Comparison of ENCODE assay signal across 16 cellular contexts in the genomic region with DNA sequence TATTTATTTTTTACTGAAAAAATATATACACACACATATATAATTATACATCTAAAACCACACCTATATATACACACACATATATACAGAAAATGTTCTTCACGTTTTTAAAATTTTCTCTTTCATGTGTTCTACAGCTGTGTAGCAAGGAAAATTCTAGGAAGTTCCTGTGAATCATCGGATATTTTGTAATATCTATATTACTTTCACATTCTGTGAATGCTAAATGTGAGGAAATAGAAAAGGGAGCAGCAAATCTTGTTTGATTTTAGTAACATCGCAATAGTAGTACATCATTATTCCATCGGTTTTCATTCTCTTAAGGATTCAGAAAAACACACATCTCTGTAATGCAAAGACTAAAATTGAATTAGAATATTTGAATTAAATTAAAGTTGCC.
"Had no signal": no experiment of that assay in that cellular context is flagged by ENCODE, and none has a peak within 500 bp of the region (broad histone marks: within the 10 kb centered on the region; RNA-seq: fewer than 3 reads in every experiment).

No MANE protein-coding gene starts in this region.

- H3K4me1 Mint-ChIP-seq: activated naive CD4-positive, alpha-beta T cell treated with anti-CD3 and anti-CD28 coated beads, Interleukin-2, amount 10 ng/mL, durations not matched to agents 7 days and 5 days; naive B cell; stimulated activated naive CD8-positive, alpha-beta T cell treated with anti-CD3 and anti-CD28 coated beads, Interleukin-15, amount 100 ng/mL, for 72 hours; T-cell had no signal

- H3K9me3 Mint-ChIP-seq: activated naive CD4-positive, alpha-beta T cell treated with anti-CD3 and anti-CD28 coated beads, Interleukin-2, amount 10 ng/mL, durations not matched to agents 7 days and 5 days; activated T-cell treated with anti-CD3 and anti-CD28 coated beads, Interleukin-2, amount 50 U/mL, for 24 hours; stimulated activated naive CD8-positive, alpha-beta T cell treated with anti-CD3 and anti-CD28 coated beads, Interleukin-15, amount 100 ng/mL, for 72 hours; T-cell had no signal

- H3K27me3 ChIP-seq: colonic mucosa, esophagus muscularis mucosa, neural progenitor cell, right lobe of liver, upper lobe of right lung had no signal

- ATAC-seq: psoas muscle; right lobe of liver; stimulated activated naive CD8-positive, alpha-beta T cell treated with anti-CD3 and anti-CD28 coated beads, Interleukin-15, amount 100 ng/mL, for 72 hours; T-cell; upper lobe of right lung had no signal

- DNase-seq: activated CD4-positive, alpha-beta T cell treated with anti-CD3 and anti-CD28 coated beads, Interleukin-2, amount 50 U/mL, for 48 hours; activated naive CD4-positive, alpha-beta T cell treated with anti-CD3 and anti-CD28 coated beads, Interleukin-2, amount 10 ng/mL, durations not matched to agents 7 days and 5 days; activated T-cell treated with anti-CD3 and anti-CD28 coated beads, Interleukin-2, amount 50 U/mL, for 24 hours; caudate nucleus; colonic mucosa; islet precursor cell; naive B cell; psoas muscle; right lobe of liver; stimulated activated naive CD8-positive, alpha-beta T cell treated with anti-CD3 and anti-CD28 coated beads, Interleukin-15, amount 100 ng/mL, for 72 hours; T-cell; upper lobe of right lung; WERI-Rb-1 had no signal

- H3K4me3 Mint-ChIP-seq: activated naive CD4-positive, alpha-beta T cell treated with anti-CD3 and anti-CD28 coated beads, Interleukin-2, amount 10 ng/mL, durations not matched to agents 7 days and 5 days; activated T-cell treated with anti-CD3 and anti-CD28 coated beads, Interleukin-2, amount 50 U/mL, for 24 hours; neural progenitor cell; stimulated activated naive CD8-positive, alpha-beta T cell treated with anti-CD3 and anti-CD28 coated beads, Interleukin-15, amount 100 ng/mL, for 72 hours; T-cell had no signal

- H3K4me3 ChIP-seq: colonic mucosa, esophagus muscularis mucosa, neural progenitor cell, psoas muscle, right lobe of liver, smooth muscle cell, upper lobe of right lung had no signal

- H3K27ac Mint-ChIP-seq: activated naive CD4-positive, alpha-beta T cell treated with anti-CD3 and anti-CD28 coated beads, Interleukin-2, amount 10 ng/mL, durations not matched to agents 7 days and 5 days; activated T-cell treated with anti-CD3 and anti-CD28 coated beads, Interleukin-2, amount 50 U/mL, for 24 hours; naive B cell; neural progenitor cell; stimulated activated naive CD8-positive, alpha-beta T cell treated with anti-CD3 and anti-CD28 coated beads, Interleukin-15, amount 100 ng/mL, for 72 hours; T-cell had no signal

- H3K36me3 Mint-ChIP-seq: activated naive CD4-positive, alpha-beta T cell treated with anti-CD3 and anti-CD28 coated beads, Interleukin-2, amount 10 ng/mL, durations not matched to agents 7 days and 5 days; naive B cell; neural progenitor cell; T-cell had no signal

- H3K27me3 Mint-ChIP-seq: activated naive CD4-positive, alpha-beta T cell treated with anti-CD3 and anti-CD28 coated beads, Interleukin-2, amount 10 ng/mL, durations not matched to agents 7 days and 5 days; activated T-cell treated with anti-CD3 and anti-CD28 coated beads, Interleukin-2, amount 50 U/mL, for 24 hours; naive B cell; stimulated activated naive CD8-positive, alpha-beta T cell treated with anti-CD3 and anti-CD28 coated beads, Interleukin-15, amount 100 ng/mL, for 72 hours had no signal

- H3K36me3 ChIP-seq: colonic mucosa, esophagus muscularis mucosa, neural progenitor cell, right lobe of liver, upper lobe of right lung, WERI-Rb-1 had no signal
